In genomic region chr9:126062158-126062929, GRCh38 we compare ENCODE assay signal across 16 cellular contexts.
DNase-seq lines count a peak whose midpoint lies in the region; ATAC-seq, FAIRE-seq and TF ChIP-seq lines count a peak whose summit lies in the region.
"Had no signal": no experiment of that assay in that cellular context is flagged by ENCODE, and none has a peak within 500 bp of the region (broad histone marks: within the 10 kb centered on the region; RNA-seq: fewer than 3 reads in every experiment).

No MANE protein-coding gene starts in this region.

- in situ Hi-C loops in K562 (cut with MboI), result no loop called here

- no peak overlapping the region for H2BK5ac ChIP-seq in trophoblast cell (ENCODE audit: low read depth, low read length, poor library complexity)

- H3K27ac ChIP-seq in right cardiac atrium (ENCODE audit: low read length) (no peak overlapping the region), K562 (ENCODE audit: extremely low read depth, low read depth, low read length) (no peak overlapping the region), trophoblast cell (ENCODE audit: low read depth, low read length) (no peak overlapping the region)
- no peak overlapping the region for H3K27ac ChIP-seq in CD8-positive, alpha-beta T cell (ENCODE audit: low read depth, low read length)
- H3K27ac ChIP-seq: C4-2B had no signal

- H3K14ac ChIP-seq in trophoblast cell (ENCODE audit: low read length), result no peak overlapping the region

- H3K9me3 ChIP-seq in right cardiac atrium (ENCODE audit: control insufficient read depth, low read length), result no peaks in the 10 kb centered on the region
- H3K9me3 ChIP-seq in K562 (replicated peaks; ENCODE audit: control insufficient read depth, insufficient read depth, low read depth, low read length), result no peaks in the 10 kb centered on the region
- peaks cover 2% of the 10 kb centered on the region for H3K9me3 ChIP-seq in trophoblast cell (ENCODE audit: insufficient read depth, low read depth, low read length)
- no peaks in the 10 kb centered on the region for H3K9me3 ChIP-seq in CD8-positive, alpha-beta T cell (ENCODE audit: low read length)
- H3K9me3 ChIP-seq: BE2C, Caco-2 had no signal

- H3K4me3 Mint-ChIP-seq in CD8-positive, alpha-beta T cell, result no peak overlapping the region
- H3K4me3 Mint-ChIP-seq: CD4-positive, alpha-beta memory T cell had no signal

- no peaks in the 10 kb centered on the region for H3K4me1 ChIP-seq in right cardiac atrium (ENCODE audit: control insufficient read depth, insufficient read depth, low read length)
- H3K4me1 ChIP-seq in K562 (replicated peaks in 1 of 2; ENCODE audit: control insufficient read depth in 2 of 2, insufficient read depth in 2 of 2, low read length in 2 of 2), result no peaks in the 10 kb centered on the region
- H3K4me1 ChIP-seq in trophoblast cell (ENCODE audit: control insufficient read depth in 1 of 2, insufficient read depth in 2 of 2, low read length in 2 of 2), result no peaks in the 10 kb centered on the region
- no peaks in the 10 kb centered on the region for H3K4me1 ChIP-seq in CD8-positive, alpha-beta T cell (ENCODE audit: insufficient read depth, low read length)
- H3K4me1 ChIP-seq: Caco-2 had no signal

- H2BK12ac ChIP-seq in trophoblast cell (ENCODE audit: low read length), result no peak overlapping the region

- H3K4me3 ChIP-seq in right cardiac atrium (ENCODE audit: low read length) (no peak overlapping the region), K562 (no peak overlapping the region), trophoblast cell (ENCODE audit: low read depth, low read length) (no peak overlapping the region)
- H3K4me3 ChIP-seq in CD8-positive, alpha-beta T cell (ENCODE audit: low read depth, low read length), result no peak overlapping the region
- H3K4me3 ChIP-seq: GM12878 had no signal

- H3K36me3 ChIP-seq in K562 (ENCODE audit: control insufficient read depth, insufficient read depth, low read length) (no peaks in the 10 kb centered on the region), trophoblast cell (ENCODE audit: control insufficient read depth in 1 of 2, insufficient read depth in 2 of 2, low read length in 2 of 2) (no peaks in the 10 kb centered on the region)
- no peaks in the 10 kb centered on the region for H3K36me3 ChIP-seq in CD8-positive, alpha-beta T cell (ENCODE audit: insufficient read depth, low read length)
- H3K36me3 ChIP-seq: BE2C had no signal

- no peak for TF ChIP-seq CTCF in K562 (IDR thresholded peaks at IDR 0.05 in 2 of 3, conservative IDR thresholded peaks at IDR 0.05 in 1 of 3; ENCODE audit: insufficient read depth in 2 of 3, low read depth in 1 of 3, low read length in 3 of 3)
- TF ChIP-seq CTCF in CD8-positive, alpha-beta T cell (IDR thresholded peaks at IDR 0.05), result no peak

- no TSS peak for BruUV-seq in K562 (replicated peaks; lab: Mats Ljungman, UMichigan)

- H4K8ac ChIP-seq in trophoblast cell (ENCODE audit: low read depth, low read length), result no peak overlapping the region

- H3K79me1 ChIP-seq in trophoblast cell (ENCODE audit: low read length), result no peaks in the 10 kb centered on the region

- 89% methylated on average over 12 of the region's 12 CpGs for WGBS in right cardiac atrium
- 4% methylated on average over 12 of the region's 12 CpGs for WGBS in K562 (ENCODE audit: insufficient coverage, low coverage, missing lambda C conversion rate)
- no CpG with 5 or more reads among the region's 12 CpGs for WGBS in trophoblast cell (ENCODE audit: extremely low coverage, insufficient coverage, insufficient read length)

- DNase-seq in cardiac septum (ENCODE audit: low spot score) (peak; percentile 1), right cardiac atrium (no peak), K562 (ENCODE audit: extremely low read depth in 1 of 4, low spot score in 3 of 4) (no peak), trophoblast cell (peak; percentile 37 to 55)
- DNase-seq in activated effector memory CD4-positive, alpha-beta T cell treated with Interleukin-2 at 50 U/mL for 16 hours, result no peak
- no peak for DNase-seq in CD8-positive, alpha-beta T cell
- DNase-seq: BE2C; Caco-2; CD4-positive, alpha-beta memory T cell had no signal

- 0 out of 2 replicates have a peak, but pooled peaks cover 5% of the 10 kb centered on the region for H4K20me1 ChIP-seq in K562 (replicated peaks; ENCODE audit: control insufficient read depth, insufficient read depth, low read length)

- H3K27me3 Mint-ChIP-seq in CD8-positive, alpha-beta T cell (ENCODE audit: low read depth), result peaks cover 8% of the 10 kb centered on the region

- H4K91ac ChIP-seq in trophoblast cell (ENCODE audit: low read depth, low read length), result no peak overlapping the region

- H2AFZ ChIP-seq in K562 (ENCODE audit: low read depth, low read length), result no peak overlapping the region
- no peak overlapping the region for H2AFZ ChIP-seq in trophoblast cell (ENCODE audit: insufficient read depth, low read length, poor library complexity)

- H3K36me3 Mint-ChIP-seq in CD8-positive, alpha-beta T cell, result no peaks in the 10 kb centered on the region
- H3K36me3 Mint-ChIP-seq: CD4-positive, alpha-beta memory T cell had no signal

- H2BK120ac ChIP-seq in trophoblast cell (ENCODE audit: insufficient read depth, low read length, poor library complexity), result no peak overlapping the region

- H3K18ac ChIP-seq in trophoblast cell (ENCODE audit: low read length), result no peak overlapping the region

- no peak overlapping the region for H3K23ac ChIP-seq in trophoblast cell (ENCODE audit: low read length)

- no peaks in the 10 kb centered on the region for H3K79me2 ChIP-seq in K562 (ENCODE audit: control insufficient read depth, insufficient read depth, low read length)
- H3K79me2 ChIP-seq in trophoblast cell (ENCODE audit: control insufficient read depth, insufficient read depth, low read length, poor library complexity), result no peaks in the 10 kb centered on the region

- H3K9ac ChIP-seq in K562 (ENCODE audit: insufficient read depth in 1 of 2, low read depth in 2 of 2, low read length in 2 of 2) (no peak overlapping the region), trophoblast cell (ENCODE audit: low read length) (no peak overlapping the region)

- no peak overlapping the region for H4K12ac ChIP-seq in trophoblast cell (ENCODE audit: low read depth, low read length)

- no peak overlapping the region for H3K27ac Mint-ChIP-seq in CD8-positive, alpha-beta T cell
- H3K27ac Mint-ChIP-seq: CD4-positive, alpha-beta memory T cell had no signal

- no peaks in the 10 kb centered on the region for H3K9me1 ChIP-seq in K562 (ENCODE audit: control insufficient read depth, insufficient read depth, low read length)

- TF ChIP-seq EP300 in K562 (IDR thresholded peaks at IDR 0.05; ENCODE audit: low read length), result no peak

- TF ChIP-seq POLR2A in K562 (conservative IDR thresholded peaks at IDR 0.05), result no peak

- no peaks in the 10 kb centered on the region for H3K4me1 Mint-ChIP-seq in CD8-positive, alpha-beta T cell (ENCODE audit: low read depth)
- H3K4me1 Mint-ChIP-seq: CD4-positive, alpha-beta memory T cell had no signal

- intact Hi-C loops in cardiac septum (cut with DNase I), result no loop called here
- intact Hi-C loops in right cardiac atrium (cut with DNase I), result no loop called here
- intact Hi-C loops in K562 (cut with micrococcal nuclease), result no loop called here
- intact Hi-C loops in CD8-positive, alpha-beta T cell (cut with DNase I, micrococcal nuclease), result no loop called here

- H3K27me3 ChIP-seq in right cardiac atrium (ENCODE audit: control insufficient read depth, insufficient read depth), result no peaks in the 10 kb centered on the region
- H3K27me3 ChIP-seq in K562 (ENCODE audit: control insufficient read depth in 2 of 2, insufficient read depth in 2 of 2, low read length in 2 of 2), result peaks cover 12 to 18% of the 10 kb centered on the region in 2 experiments
- H3K27me3 ChIP-seq in trophoblast cell (ENCODE audit: insufficient read depth, low read length), result no peaks in the 10 kb centered on the region
- H3K27me3 ChIP-seq in CD8-positive, alpha-beta T cell (ENCODE audit: insufficient read depth, low read length), result no peaks in the 10 kb centered on the region
- H3K27me3 ChIP-seq: BE2C had no signal

- H2AK5ac ChIP-seq in trophoblast cell (ENCODE audit: low read length), result no peak overlapping the region

- CTCF ChIA-PET in K562 (lab: Yijun Ruan, JAX; ENCODE audit: low intra/inter-chr PET ratio), result no interaction called here
- CTCF ChIA-PET in CD8-positive, alpha-beta T cell (lab: Charles Lee), result no interaction called here

- H3K4ac ChIP-seq in trophoblast cell (ENCODE audit: low read depth, low read length), result no peak overlapping the region

- no peak for FAIRE-seq in K562 (lab: Jason Lieb, UNC)
- FAIRE-seq: A204.1, GM12878, GM18507, H54 had no signal

- ATAC-seq in right cardiac atrium, result no peak
- no peak for ATAC-seq in K562
- no peak for ATAC-seq in CD8-positive, alpha-beta T cell
- ATAC-seq in HG03565 (IDR thresholded peaks at IDR 0.05; ENCODE audit: unreplicated experiment), result no peak
- ATAC-seq: GM12878, HCT116 had no signal

- H3K9me3 Mint-ChIP-seq in CD8-positive, alpha-beta T cell, result no peaks in the 10 kb centered on the region

- POLR2A ChIA-PET in K562 (lab: Yijun Ruan, JAX), result no interaction called here
- POLR2A ChIA-PET in CD8-positive, alpha-beta T cell (lab: Charles Lee), result no interaction called here

- H3K4me2 ChIP-seq in K562 (ENCODE audit: insufficient read depth, low read length) (no peak overlapping the region), trophoblast cell (ENCODE audit: low read length) (no peak overlapping the region)

- TF ChIP-seq RAD21 in K562 (CRISPR knock-in tag; conservative IDR thresholded peaks at IDR 0.05 in 1 of 2, IDR thresholded peaks at IDR 0.05 in 1 of 2), result no peak

TF ChIP-seq in K562, 482 proteins besides CTCF, POLR2A, EP300 and RAD21:
- TF ChIP-seq ZNF24 (IDR thresholded peaks at IDR 0.05) (0 out of 2 replicates have a peak, but pooled peaks have one; percentile 20), MAFF (IDR thresholded peaks at IDR 0.05; ENCODE audit: low read length) (peak; percentile 51; the same call in 1 of the 2 replicates), MAFG (tag; conservative IDR thresholded peaks at IDR 0.05) (peak; percentile 51), ZNF311 (CRISPR knock-in tag; IDR thresholded peaks at IDR 0.05) (no peak), ZNF316 (IDR thresholded peaks at IDR 0.05) (peak; percentile 64), C11orf30 (IDR thresholded peaks at IDR 0.05; ENCODE audit: low read depth) (peak; percentile 44; the same call in 1 of the 2 replicates), MAFK (IDR thresholded peaks at IDR 0.05; ENCODE audit: low read length) (peak; percentile 42), MBD2 (IDR thresholded peaks at IDR 0.05; ENCODE audit: borderline replicate concordance, low read depth) (no peak)

Comparison
In these comparisons a context has a peak if more than half of its experiments do, and no peak if none do; other contexts are left out.
1. DNase-seq: peak in cardiac septum (single experiment) and trophoblast cell (2 of 2); none in right cardiac atrium (0 of 3), K562 (0 of 4), activated effector memory CD4-positive, alpha-beta T cell treated with Interleukin-2 at 50 U/mL for 16 hours (single experiment) and CD8-positive, alpha-beta T cell (0 of 7).